8 cellular contexts compared by ENCODE assay signal in the genomic region with DNA sequence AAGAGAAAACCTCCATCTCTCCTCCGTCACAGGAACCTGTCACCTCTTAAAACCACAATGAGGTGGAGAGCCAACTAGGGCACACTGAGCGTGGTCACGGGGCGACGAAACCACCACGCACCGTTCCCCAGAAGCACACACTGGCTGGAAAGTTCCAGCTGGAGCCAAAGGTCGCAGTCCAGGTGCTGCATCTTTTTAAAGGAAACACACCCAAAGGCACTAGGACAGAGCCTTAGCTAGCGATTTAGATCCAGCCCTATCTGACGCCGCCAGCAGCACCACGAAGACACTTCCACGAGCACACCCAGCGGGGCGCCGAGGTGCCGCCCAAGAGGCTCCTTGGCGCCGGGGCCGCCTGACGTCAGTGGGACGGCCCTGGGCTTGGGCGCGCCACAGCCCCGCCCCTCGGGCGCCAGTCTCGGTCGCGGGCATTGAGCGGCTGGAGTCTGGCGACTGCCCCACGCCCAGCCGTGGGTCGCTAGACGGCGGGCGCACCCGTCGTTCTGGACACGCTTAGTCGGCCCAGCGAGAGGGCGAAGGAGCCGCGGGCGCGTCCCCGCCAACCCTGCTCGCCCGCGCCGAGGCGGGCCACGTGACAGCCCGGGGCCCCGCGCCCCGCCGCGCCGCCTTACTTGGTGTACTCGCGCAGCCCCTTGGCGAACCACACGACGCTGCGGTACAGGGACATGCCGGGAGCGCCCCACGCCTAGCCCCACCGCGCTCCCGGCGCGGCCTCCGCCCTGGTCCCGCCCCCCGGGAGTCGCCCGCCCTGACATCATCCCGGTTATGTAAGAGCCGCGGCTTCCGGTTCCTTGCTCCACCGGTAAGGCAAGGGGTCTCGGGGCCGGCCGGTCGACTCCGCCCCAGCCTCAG. TPM values are rescaled to one million over a fixed set of nuclear protein-coding genes. Genes with fewer than 3 reads are reported as not detected.
DNase-seq lines count a peak whose midpoint lies in the region; ATAC-seq and TF ChIP-seq lines count a peak whose summit lies in the region.

TSS of gene DHRS12 (minus strand) at position 742 of the 873 bp plus-strand sequence. CDS start 4,504 bp downstream, outside the sequence.

- H3K27ac Mint-ChIP-seq in activated T-helper 17 cell treated with anti-CD3 and anti-CD28 coated beads, Interleukin-2, amount 50 U/mL, for 72 hours = peak within 1 kb of the TSS; percentile 98
- H3K27ac Mint-ChIP-seq in natural killer cell = peak within 1 kb of the TSS; percentile 91 to 99

- peaks cover 14% of the 10 kb centered on the region for H3K36me3 Mint-ChIP-seq in activated T-helper 17 cell treated with anti-CD3 and anti-CD28 coated beads, Interleukin-2, amount 50 U/mL, for 72 hours (ENCODE audit: low read depth)
- H3K36me3 Mint-ChIP-seq in natural killer cell = no peaks in the 10 kb centered on the region

- H3K9me3 Mint-ChIP-seq in activated T-helper 17 cell treated with anti-CD3 and anti-CD28 coated beads, Interleukin-2, amount 50 U/mL, for 72 hours = no peaks in the 10 kb centered on the region
- no peaks in the 10 kb centered on the region for H3K9me3 Mint-ChIP-seq in natural killer cell

- H3K27me3 Mint-ChIP-seq in activated T-helper 17 cell treated with anti-CD3 and anti-CD28 coated beads, Interleukin-2, amount 50 U/mL, for 72 hours = no peaks in the 10 kb centered on the region
- peaks cover 0 to 8% of the 10 kb centered on the region in 2 donors for H3K27me3 Mint-ChIP-seq in natural killer cell (ENCODE audit: low read depth in 2 of 2)

- peaks cover 28% of the 10 kb centered on the region for H3K4me1 Mint-ChIP-seq in activated T-helper 17 cell treated with anti-CD3 and anti-CD28 coated beads, Interleukin-2, amount 50 U/mL, for 72 hours
- H3K4me1 Mint-ChIP-seq in natural killer cell = peaks cover 34 to 35% of the 10 kb centered on the region in 2 donors

- intact Hi-C loops in natural killer cell (cut with micrococcal nuclease) = loop anchor here (1.0 to 5.0 kb wide), 8 partner anchors 39 to 1866 kb away; partner anchors contain the start of genes ALG11, CKAP2, INTS6 and SPRYD7

- peak within 1 kb of the TSS; percentile 89 for H3K4me3 Mint-ChIP-seq in activated T-helper 17 cell treated with anti-CD3 and anti-CD28 coated beads, Interleukin-2, amount 50 U/mL, for 72 hours
- peak within 1 kb of the TSS; percentile 94 for H3K4me3 Mint-ChIP-seq in natural killer cell

- TF ChIP-seq CTCF in fibroblast of mammary gland (conservative IDR thresholded peaks at IDR 0.05; ENCODE audit: control insufficient read depth, insufficient read depth, low read depth, low read length) (no peak), natural killer cell (IDR thresholded peaks at IDR 0.05) (no peak)

- H3K4me3 ChIP-seq in fibroblast of mammary gland (ENCODE audit: control insufficient read depth, low read depth, low read length) = peak within 1 kb of the TSS; percentile 73

- DNase-seq in DMS79 treated with DMSO at 0.1 percent for 48 hours (lab: John Stamatoyannopoulos, UW) (peak; percentile 50), HuH-7.5 (ENCODE audit: low spot score) (peak; percentile 73), RKO (ENCODE audit: low spot score) (peak; percentile 88), fibroblast of mammary gland (ENCODE audit: low read depth) (peak; percentile 70), natural killer cell (peak; percentile 88)
- peak; percentile 89 for DNase-seq in stimulated activated naive CD4-positive, alpha-beta T cell treated with Interleukin-2 at 50 U/mL for 16 hours (lab: John Stamatoyannopoulos, UW)

- ATAC-seq in GM21526 (IDR thresholded peaks at IDR 0.05; ENCODE audit: low FRiP score, unreplicated experiment) (peak; percentile 88), natural killer cell (peak; percentile 70 to 90 (median 76))
- ATAC-seq in activated T-helper 17 cell treated with anti-CD3 and anti-CD28 coated beads, Interleukin-2, amount 50 U/mL, for 72 hours (replicated peaks) = peak; percentile 78

RNA-seq across cellular contexts. Expression of gene DHRS12, which starts in this region (rescaled TPM):
- 1 to 10 TPM; 5.0 to 9.6 TPM for total RNA-seq in activated T-helper 17 cell treated with anti-CD3 and anti-CD28 coated beads, Interleukin-2, amount 50 U/mL, for 72 hours
- total RNA-seq in natural killer cell = 10 to 100 TPM in 2 of 3 donors, 1 to 10 TPM in 1; 7.0 to 11.7 (median 10.4) TPM

Comparison
In these comparisons a context has a peak if more than half of its experiments do, and no peak if none do; other contexts are left out.
1. Peak in every context shown above with its lines: DNase-seq, ATAC-seq and H3K4me3 ChIP-seq.